ENCODE assay signal across 1 cellular context in the genomic region with DNA sequence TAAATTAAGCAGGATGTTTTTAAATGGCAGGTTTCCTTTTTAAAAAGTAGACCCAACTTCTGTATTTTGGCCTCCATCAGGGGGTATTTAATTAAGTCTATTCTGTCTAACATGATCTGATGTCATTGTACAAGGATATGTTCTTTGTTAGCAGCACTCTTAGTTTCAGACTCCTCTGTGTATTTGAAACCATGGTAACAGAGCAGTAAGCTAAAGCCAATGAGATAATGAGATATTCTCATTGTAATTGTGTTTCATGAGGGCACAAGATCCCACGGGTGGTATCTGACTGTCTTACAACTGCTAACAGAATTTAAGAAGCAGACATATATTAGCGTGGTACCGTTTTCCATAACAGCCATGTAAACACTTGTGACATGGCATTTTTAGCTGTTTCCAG.
TF ChIP-seq lines count a peak whose summit lies in the region.

No MANE protein-coding gene starts in this region.

TF ChIP-seq in SK-N-SH, 30 proteins besides CTCF, POLR2A, EP300 and RAD21 (continued from another document):
- TF ChIP-seq, protein P1, sequence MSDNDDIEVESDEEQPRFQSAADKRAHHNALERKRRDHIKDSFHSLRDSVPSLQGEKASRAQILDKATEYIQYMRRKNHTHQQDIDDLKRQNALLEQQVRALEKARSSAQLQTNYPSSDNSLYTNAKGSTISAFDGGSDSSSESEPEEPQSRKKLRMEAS (IDR thresholded peaks at IDR 0.05; ENCODE audit: low read depth), result no peak
